ENCODE assay signal across 8 cellular contexts in genomic region chr10:102245932-102246251, GRCh38. TPM values are rescaled to one million over a fixed set of nuclear protein-coding genes. Genes with fewer than 3 reads are reported as not detected.
DNase-seq lines count a peak whose midpoint lies in the region; ATAC-seq lines count a peak whose summit lies in the region.

No MANE protein-coding gene starts in this region.

- peak overlapping the region; percentile 99 to 100 for H3K4me3 ChIP-seq in stomach smooth muscle (ENCODE audit: low read length in 2 of 2)

- H3K27me3 Mint-ChIP-seq in activated naive CD8-positive, alpha-beta T cell, result peaks cover 9% of the 10 kb centered on the region
- peaks cover 9 to 18% (median 9%) of the 10 kb centered on the region in 3 donors for H3K27me3 Mint-ChIP-seq in immature natural killer cell (ENCODE audit: low read depth in 3 of 3)

- peak overlapping the region; percentile 56 for H3K27ac Mint-ChIP-seq in activated naive CD8-positive, alpha-beta T cell
- H3K27ac Mint-ChIP-seq in immature natural killer cell, result peak overlapping the region; percentile 95 to 99 (median 98)

- H3K9me3 Mint-ChIP-seq in activated naive CD8-positive, alpha-beta T cell (ENCODE audit: low read depth), result no peaks in the 10 kb centered on the region
- no peaks in the 10 kb centered on the region for H3K9me3 Mint-ChIP-seq in immature natural killer cell

- no peaks in the 10 kb centered on the region for H3K27me3 ChIP-seq in stomach smooth muscle (ENCODE audit: control insufficient read depth in 1 of 2, insufficient read depth in 2 of 2, low read length in 2 of 2)

- H3K27ac ChIP-seq in stomach smooth muscle (ENCODE audit: low read length), result peak overlapping the region; percentile 86

- DNase-seq in immature natural killer cell, result no peak
- DNase-seq in anterior cingulate cortex (lab: John Stamatoyannopoulos, UW), result no peak
- DNase-seq in NCI-H510A (lab: John Stamatoyannopoulos, UW), result no peak
- DNase-seq in activated CD4-positive, alpha-beta T cell treated with anti-CD3 and anti-CD28 coated beads, Interleukin-2, amount 50 U/mL, for 48 hours, result no peak
- no peak for DNase-seq in hippocampal formation (lab: John Stamatoyannopoulos, UW)

- H3K9me3 ChIP-seq in stomach smooth muscle (ENCODE audit: control insufficient read depth in 2 of 2, low read length in 2 of 2), result no peaks in the 10 kb centered on the region

- H3K4me3 Mint-ChIP-seq in activated naive CD8-positive, alpha-beta T cell, result peak overlapping the region; percentile 96
- peak overlapping the region; percentile 97 to 100 (median 98) for H3K4me3 Mint-ChIP-seq in immature natural killer cell

- H3K9ac ChIP-seq in stomach smooth muscle (ENCODE audit: low read length in 2 of 2), result peak overlapping the region; percentile 92 to 94

- ATAC-seq in HG03095 (IDR thresholded peaks at IDR 0.05; ENCODE audit: unreplicated experiment), result peak; percentile 2

- peaks cover 6% of the 10 kb centered on the region for H3K36me3 Mint-ChIP-seq in activated naive CD8-positive, alpha-beta T cell
- H3K36me3 Mint-ChIP-seq in immature natural killer cell, result no peaks in the 10 kb centered on the region

- peaks cover 55% of the 10 kb centered on the region for H3K4me1 Mint-ChIP-seq in activated naive CD8-positive, alpha-beta T cell (ENCODE audit: low read depth)
- peaks cover 58 to 66% of the 10 kb centered on the region in 2 donors for H3K4me1 Mint-ChIP-seq in immature natural killer cell

- H3K4me1 ChIP-seq in stomach smooth muscle (ENCODE audit: control insufficient read depth, insufficient read depth, low read length), result peaks cover 47% of the 10 kb centered on the region

- no peaks in the 10 kb centered on the region for H3K36me3 ChIP-seq in stomach smooth muscle (ENCODE audit: control insufficient read depth in 2 of 2, insufficient read depth in 2 of 2, low read length in 2 of 2)

RNA-seq across cellular contexts. Expression of gene GBF1, which starts 0.6 kb away (rescaled TPM):
- polyA plus RNA-seq in immature natural killer cell, result 10 to 100 TPM in 1 of 3 donors, 1 to 10 TPM in 2; 3.5 to 23.2 (median 7.3) TPM

RNA-seq across cellular contexts. Expression of gene PITX3, which starts 4.6 kb away (rescaled TPM):
- polyA plus RNA-seq in immature natural killer cell, result not detected

RNA-seq across cellular contexts. Expression of gene ELOVL3, which starts 19.8 kb away (rescaled TPM):
- polyA plus RNA-seq in immature natural killer cell, result not detected
